Comparison of ENCODE assay signal across 10 cellular contexts in genomic region chr15:78977591-78978347, GRCh38. TPM values are rescaled to one million over a fixed set of nuclear protein-coding genes. Genes with fewer than 3 reads are reported as not detected.
DNase-seq lines count a peak whose midpoint lies in the region; ATAC-seq and TF ChIP-seq lines count a peak whose summit lies in the region.
"Had no signal": no experiment of that assay in that cellular context is flagged by ENCODE, and none has a peak within 500 bp of the region (broad histone marks: within the 10 kb centered on the region; RNA-seq: fewer than 3 reads in every experiment).

No MANE protein-coding gene starts in this region.

- no peak for TF ChIP-seq CTCF in WERI-Rb-1 (IDR thresholded peaks at IDR 0.05; ENCODE audit: low read depth, low read length)
- no peak for TF ChIP-seq CTCF in left lung (IDR thresholded peaks at IDR 0.05)

- no peaks in the 10 kb centered on the region for H3K36me3 ChIP-seq in WERI-Rb-1
- H3K36me3 ChIP-seq in left lung, result no peaks in the 10 kb centered on the region

- H3K36me3 Mint-ChIP-seq in stimulated activated naive B cell treated with anti-CD40 and anti-IgM and Interleukin-4, amounts not matched to agents 10 μg/mL and 1 μg/mL and 100 μg/mL, for 72 hours, result no peaks in the 10 kb centered on the region

- DNase-seq in stimulated activated naive B cell treated with anti-CD40 and anti-IgM and Interleukin-4, amounts not matched to agents 10 μg/mL and 1 μg/mL and 100 μg/mL, for 72 hours, result no peak
- DNase-seq in WERI-Rb-1 (no peak), retina (no peak), left lung (no peak)
- DNase-seq: EL, NCI-H1092 treated with DMSO at 0.1 percent for 48 hours, right cardiac atrium had no signal

- H3K27me3 ChIP-seq in WERI-Rb-1 (ENCODE audit: insufficient read depth, low read depth, severe bottlenecking) (no peaks in the 10 kb centered on the region), left lung (no peaks in the 10 kb centered on the region)

- peak overlapping the region; percentile 98 for H3K27ac Mint-ChIP-seq in stimulated activated naive B cell treated with anti-CD40 and anti-IgM and Interleukin-4, amounts not matched to agents 10 μg/mL and 1 μg/mL and 100 μg/mL, for 72 hours

- H3K9me3 Mint-ChIP-seq in stimulated activated naive B cell treated with anti-CD40 and anti-IgM and Interleukin-4, amounts not matched to agents 10 μg/mL and 1 μg/mL and 100 μg/mL, for 72 hours, result no peaks in the 10 kb centered on the region

- H3K27me3 Mint-ChIP-seq in stimulated activated naive B cell treated with anti-CD40 and anti-IgM and Interleukin-4, amounts not matched to agents 10 μg/mL and 1 μg/mL and 100 μg/mL, for 72 hours, result no peaks in the 10 kb centered on the region

- H3K4me1 ChIP-seq in left lung, result peaks cover 0 to 21% of the 10 kb centered on the region in 2 donors

- H3K27ac ChIP-seq in WERI-Rb-1 (no peak overlapping the region), left lung (no peak overlapping the region)

- H3K4me3 ChIP-seq in WERI-Rb-1 (ENCODE audit: low read depth, low read length) (no peak overlapping the region), left lung (no peak overlapping the region)

- peaks cover 42 to 67% of the 10 kb centered on the region in 2 donors for H3K4me1 Mint-ChIP-seq in stimulated activated naive B cell treated with anti-CD40 and anti-IgM and Interleukin-4, amounts not matched to agents 10 μg/mL and 1 μg/mL and 100 μg/mL, for 72 hours

- H3K9me3 ChIP-seq in WERI-Rb-1 (ENCODE audit: severe bottlenecking) (no peaks in the 10 kb centered on the region), left lung (no peaks in the 10 kb centered on the region)

- intact Hi-C loops in left lung (cut with DNase I), result no loop called here

- ATAC-seq in GM19324 (IDR thresholded peaks at IDR 0.05; ENCODE audit: low FRiP score, unreplicated experiment) (peak; percentile 29), HG02623 (IDR thresholded peaks at IDR 0.05; ENCODE audit: unreplicated experiment) (peak; percentile 26), HG03457 (IDR thresholded peaks at IDR 0.05; ENCODE audit: unreplicated experiment) (peak; percentile 17), left lung (no peak)
- peak; percentile 58 to 69 for ATAC-seq in stimulated activated naive B cell treated with anti-CD40 and anti-IgM and Interleukin-4, amounts not matched to agents 10 μg/mL and 1 μg/mL and 100 μg/mL, for 72 hours (replicated peaks)

- peak overlapping the region; percentile 72 to 73 for H3K4me3 Mint-ChIP-seq in stimulated activated naive B cell treated with anti-CD40 and anti-IgM and Interleukin-4, amounts not matched to agents 10 μg/mL and 1 μg/mL and 100 μg/mL, for 72 hours

RNA-seq across cellular contexts. Expression of gene CTSH, which starts 32.9 kb away (rescaled TPM):
- total RNA-seq in left lung, result 1,000 to 10,000 TPM; 1,132 to 1,298 TPM
